ENCODE assay signal across 11 cellular contexts in the genomic region with DNA sequence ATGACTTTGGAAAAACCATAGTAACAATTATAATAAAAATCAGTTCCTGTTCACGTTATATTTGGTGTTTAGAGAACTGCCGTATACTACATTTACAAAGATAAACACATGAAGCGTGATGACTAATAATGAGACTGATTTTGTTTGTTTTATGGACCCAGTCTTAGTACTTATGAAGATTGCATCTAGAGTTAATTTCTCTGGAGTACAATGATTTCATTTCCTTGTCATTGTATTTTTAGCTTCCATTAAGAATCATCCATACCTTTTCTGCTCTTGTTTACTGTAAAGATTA. TPM values are rescaled to one million over a fixed set of nuclear protein-coding genes. Genes with fewer than 3 reads are reported as not detected.
A peak's percentile ranks its signal among the peaks of the same experiment; 100 is the strongest.
DNase-seq lines count a peak whose midpoint lies in the region; ATAC-seq and TF ChIP-seq lines count a peak whose summit lies in the region.
"Had no signal": no experiment of that assay in that cellular context is flagged by ENCODE, and none has a peak within 500 bp of the region (broad histone marks: within the 10 kb centered on the region; RNA-seq: fewer than 3 reads in every experiment).

No MANE protein-coding gene starts in this region.

- DNase-seq in heart left ventricle = no peak
- DNase-seq in Right ventricle myocardium superior = no peak
- DNase-seq in DMS53 treated with DMSO at 0.1 percent for 48 hours (lab: John Stamatoyannopoulos, UW; ENCODE audit: unreplicated experiment) = peak; percentile 63
- no peak for DNase-seq in OCI-LY7 (ENCODE audit: low spot score)
- peak; percentile 62 for DNase-seq in mesenchymal stem cell
- DNase-seq: DMS 273 treated with DMSO at 0.1 percent for 48 hours had no signal

- peaks cover 0 to 71% (median 24%) of the 10 kb centered on the region in 9 donors for H3K27me3 ChIP-seq in heart left ventricle
- H3K27me3 ChIP-seq in mesenchymal stem cell (ENCODE audit: control insufficient read depth in 1 of 2, insufficient read depth in 1 of 2, low read length in 2 of 2) = peaks cover 22 to 58% of the 10 kb centered on the region in 2 experiments

- H3K4me2 ChIP-seq in OCI-LY7 (ENCODE audit: low read length) (0 out of 2 replicates have a peak overlapping the region, but pooled peaks have one; percentile 10), mesenchymal stem cell (ENCODE audit: low read length, poor library complexity, severe bottlenecking) (no peak overlapping the region)

- no peak overlapping the region for H2BK12ac ChIP-seq in mesenchymal stem cell (ENCODE audit: low read length in 2 of 2)

- no peak overlapping the region for H3K9ac ChIP-seq in mesenchymal stem cell (ENCODE audit: low read length)

- H3K9me2 ChIP-seq in OCI-LY7 (ENCODE audit: insufficient read depth, low read length) = no peaks in the 10 kb centered on the region

- no peak overlapping the region for H3K14ac ChIP-seq in mesenchymal stem cell (ENCODE audit: low read length in 2 of 2)

- no peak overlapping the region for H4K91ac ChIP-seq in mesenchymal stem cell (ENCODE audit: low read length)

- CTCF ChIA-PET in OCI-LY7 (lab: Charles Lee; ENCODE audit: unreplicated experiment) = interaction anchor here (0.5 kb wide), 1 partner anchor 73 kb away, joined by 3 read pairs; no protein-coding TSS in a partner anchor

- H3K36me3 ChIP-seq in heart left ventricle (no peaks in the 10 kb centered on the region), OCI-LY7 (ENCODE audit: insufficient read depth, low read length) (no peaks in the 10 kb centered on the region), mesenchymal stem cell (ENCODE audit: control insufficient read depth in 1 of 2, insufficient read depth in 2 of 2, low read depth in 1 of 2, low read length in 2 of 2) (no peaks in the 10 kb centered on the region)

- TF ChIP-seq CTCF in heart left ventricle (IDR thresholded peaks at IDR 0.05) = no peak
- TF ChIP-seq CTCF in OCI-LY7 (conservative IDR thresholded peaks at IDR 0.05; ENCODE audit: low read length) = no peak

- H3K18ac ChIP-seq in mesenchymal stem cell (ENCODE audit: low read depth in 1 of 2, low read length in 2 of 2) = no peak overlapping the region

- no peak overlapping the region for H4K8ac ChIP-seq in mesenchymal stem cell (ENCODE audit: low read length)

- H2AK5ac ChIP-seq in mesenchymal stem cell (ENCODE audit: low read length, severe bottlenecking) = no peak overlapping the region

- H3K27ac ChIP-seq in heart left ventricle (peak overlapping the region in 11 of 12 donors; percentile 82 to 96 (median 92)), OCI-LY7 (ENCODE audit: low read depth, low read length, poor library complexity, severe bottlenecking) (no peak overlapping the region), mesenchymal stem cell (ENCODE audit: low read length, poor library complexity, severe bottlenecking) (no peak overlapping the region)
- H3K27ac ChIP-seq: C4-2B had no signal

- TF ChIP-seq POLR2A in heart left ventricle (IDR thresholded peaks at IDR 0.05) = no peak

- H3K4me3 ChIP-seq in heart left ventricle = peak overlapping the region in 11 of 12 donors; percentile 54 to 75 (median 65)
- H3K4me3 ChIP-seq in OCI-LY7 (ENCODE audit: low read depth, low read length, poor library complexity, severe bottlenecking) = no peak overlapping the region
- H3K4me3 ChIP-seq in mesenchymal stem cell (ENCODE audit: insufficient read depth in 1 of 2, low read depth in 1 of 2, low read length in 2 of 2) = no peak overlapping the region

- H3K9me3 ChIP-seq in heart left ventricle (no peaks in the 10 kb centered on the region), OCI-LY7 (ENCODE audit: low read length) (no peaks in the 10 kb centered on the region), mesenchymal stem cell (ENCODE audit: control insufficient read depth, low read length) (no peaks in the 10 kb centered on the region)

- H3K23ac ChIP-seq in mesenchymal stem cell (ENCODE audit: low read length in 2 of 2) = no peak overlapping the region

- H2BK120ac ChIP-seq in mesenchymal stem cell (ENCODE audit: low read depth, low read length) = no peak overlapping the region

- no peak overlapping the region for H3K4ac ChIP-seq in mesenchymal stem cell (ENCODE audit: low read depth in 1 of 2, low read length in 2 of 2)

- no peaks in the 10 kb centered on the region for H3K79me1 ChIP-seq in mesenchymal stem cell (replicated peaks; ENCODE audit: low read length, poor library complexity, severe bottlenecking)

- POLR2A ChIA-PET in OCI-LY7 (lab: Charles Lee) = interaction anchor here (0.6 to 1.7 kb wide), 7 partner anchors 9 to 313 kb away, joined by 3 to 9 read pairs (median 3); no protein-coding TSS in a partner anchor

- no peak overlapping the region for H2BK15ac ChIP-seq in mesenchymal stem cell (ENCODE audit: low read depth, poor library complexity, severe bottlenecking)

- no peak overlapping the region for H2AFZ ChIP-seq in OCI-LY7 (ENCODE audit: low read length)
- no peak overlapping the region for H2AFZ ChIP-seq in mesenchymal stem cell (ENCODE audit: low read depth, low read length)

- H2BK5ac ChIP-seq in mesenchymal stem cell (ENCODE audit: low read depth, low read length, poor library complexity, severe bottlenecking) = no peak overlapping the region

- H3K4me1 ChIP-seq in heart left ventricle (peaks cover 0 to 31% (median 11%) of the 10 kb centered on the region in 12 donors), OCI-LY7 (ENCODE audit: insufficient read depth, low read length, poor library complexity, severe bottlenecking) (peaks cover 73% of the 10 kb centered on the region), mesenchymal stem cell (ENCODE audit: control insufficient read depth, insufficient read depth, low read depth, low read length) (peaks cover 15% of the 10 kb centered on the region)

- intact Hi-C loops in heart left ventricle (cut with DNase I) = loop anchor here in 5 of 10 donors (5.0 to 10.0 kb wide), 2 partner anchors 35 to 118 kb away; no protein-coding TSS in a partner anchor
- intact Hi-C loops in Right ventricle myocardium superior (cut with DNase I) = no loop called here
- intact Hi-C loops in OCI-LY7 (cut with micrococcal nuclease; ENCODE audit: unreplicated experiment) = loop anchor here (10.0 kb wide), 1 partner anchor 732 kb away; no protein-coding TSS in a partner anchor

- no peaks in the 10 kb centered on the region for H3K79me2 ChIP-seq in OCI-LY7 (ENCODE audit: insufficient read depth, low read depth, low read length)

- no peak for ATAC-seq in heart left ventricle
- ATAC-seq in Right ventricle myocardium superior (ENCODE audit: poor library complexity) = no peak
- ATAC-seq in esophagus mucosa = no peak
- ATAC-seq in GM21528 (IDR thresholded peaks at IDR 0.05; ENCODE audit: low FRiP score, unreplicated experiment) = no peak
- ATAC-seq in HG02840 (IDR thresholded peaks at IDR 0.05; ENCODE audit: low FRiP score, unreplicated experiment) = no peak

- no TSS peak for BruUV-seq in OCI-LY7 (replicated peaks; lab: Mats Ljungman, UMichigan)

- H4K20me1 ChIP-seq in OCI-LY7 (ENCODE audit: insufficient read depth, low read length) = no peaks in the 10 kb centered on the region

- WGBS in heart left ventricle, 4 donors = 45 to 65% (median 50%) methylated on average over 3 of the region's 3 CpGs
- WGBS in mesenchymal stem cell = no CpG with 5 or more reads among the region's 3 CpGs

RNA-seq across cellular contexts. Expression of a gene that starts 2.9 kb away (rescaled TPM):
- total RNA-seq in heart left ventricle (100 to 1,000 TPM in 4 of 9 donors, 10 to 100 TPM in 5; 73.0 to 152 (median 96.9) TPM), Right ventricle myocardium superior (103 TPM), OCI-LY7 (2022) (1.0 and 1.4 TPM in 2 replicates), esophagus mucosa (3.1 TPM)
- 10 to 100 TPM; 29.9 to 53.5 TPM for polyA plus RNA-seq in heart left ventricle
- total RNA-seq in OCI-LY7 (2014; rRNA removed; shearing (Covaris generic)) = 0.35 and 0.82 TPM in 2 replicates
- 0.68 TPM for polyA plus RNA-seq in mesenchymal stem cell (2013, experiment 1 of 2)
- 0.55 TPM for polyA plus RNA-seq in mesenchymal stem cell (2013, experiment 2 of 2)
- total RNA-seq: HT-29 had no signal

Comparison
In these comparisons a context has a peak if more than half of its experiments do, and no peak if none do; other contexts are left out.
1. DNase-seq: peak in DMS53 treated with DMSO at 0.1 percent for 48 hours (single experiment) and mesenchymal stem cell (single experiment); none in heart left ventricle (0 of 5), Right ventricle myocardium superior (single experiment) and OCI-LY7 (single experiment).
2. H3K27ac ChIP-seq: peak in heart left ventricle (11 of 12); none in OCI-LY7 (single experiment) and mesenchymal stem cell (single experiment).
3. H3K4me3 ChIP-seq: peak in heart left ventricle (11 of 12); none in OCI-LY7 (single experiment) and mesenchymal stem cell (0 of 2).
4. RNA of a gene that starts 2.9 kb away (total RNA-seq): 103 TPM in Right ventricle myocardium superior (single experiment) and 73.0 to 152 TPM in heart left ventricle; 3.1 TPM in esophagus mucosa (single experiment) and 0.35 to 1.4 TPM in OCI-LY7; every median in the first group is over 10 times any median in the second.